Comparison of ENCODE assay signal across 10 cellular contexts in the genomic region with DNA sequence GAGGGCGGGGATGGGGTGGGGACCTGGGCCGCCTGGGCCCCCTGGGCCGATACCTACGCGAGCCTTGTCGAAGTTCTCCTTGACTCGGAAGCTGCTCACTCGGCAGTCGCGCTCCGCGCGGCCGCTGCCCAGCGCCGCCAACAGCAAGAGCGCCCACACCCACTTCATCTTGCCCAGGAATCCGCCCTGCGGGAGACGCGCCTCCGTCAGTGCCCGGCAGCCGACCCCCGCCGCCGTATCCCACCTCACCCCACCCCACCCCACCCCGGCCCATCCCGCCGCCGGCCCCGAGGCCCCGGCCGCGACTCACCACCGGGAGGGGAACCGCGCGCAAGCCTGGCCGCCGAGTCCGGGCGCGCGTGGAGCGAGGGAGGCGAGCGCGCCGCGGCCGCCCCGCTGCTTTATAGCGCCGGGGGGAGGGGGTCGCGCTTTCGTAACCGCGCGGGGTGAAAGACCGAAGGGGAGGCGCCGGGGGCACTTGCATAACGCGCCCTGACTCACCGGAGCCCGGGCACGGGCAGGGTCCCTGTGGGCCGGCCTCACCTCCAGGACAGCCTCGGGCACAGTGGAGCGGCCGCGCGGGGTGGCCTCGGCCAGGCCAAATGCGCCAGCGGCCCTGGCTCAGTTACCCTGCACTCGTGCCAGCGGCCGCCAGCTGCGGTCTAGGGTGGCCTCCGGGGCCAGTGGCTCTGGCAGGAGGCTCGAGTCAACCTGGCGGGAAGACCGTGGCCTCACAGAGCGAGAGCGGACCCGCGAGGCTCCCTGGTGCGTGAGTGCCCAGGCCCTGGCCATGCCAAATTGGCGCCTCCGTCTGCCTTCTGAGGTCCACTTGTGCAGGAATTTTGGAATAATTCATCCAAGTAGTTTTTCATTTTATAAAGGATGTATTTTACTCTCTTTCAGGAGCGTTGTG. TPM values are rescaled to one million over a fixed set of nuclear protein-coding genes. Genes with fewer than 3 reads are reported as not detected.
DNase-seq lines count a peak whose midpoint lies in the region; ATAC-seq and TF ChIP-seq lines count a peak whose summit lies in the region.
"Had no signal": no experiment of that assay in that cellular context is flagged by ENCODE, and none has a peak within 500 bp of the region (broad histone marks: within the 10 kb centered on the region; RNA-seq: fewer than 3 reads in every experiment).

A gene (minus strand): TSS at position 375 of the 913 bp plus-strand sequence. CDS start 207 bp downstream, at position 168.

- H3K4me3 Mint-ChIP-seq in stimulated activated naive CD8-positive, alpha-beta T cell treated with anti-CD3 and anti-CD28 coated beads, Interleukin-15, amount 100 ng/mL, for 72 hours = no peak within 1 kb of the TSS
- H3K4me3 Mint-ChIP-seq in T-helper 2 cell treated with Interferon-gamma antibody and Interleukin-4, amounts not matched to agents 5 μg/mL and 100 μg/mL, for 36 hours = no peak within 1 kb of the TSS

- no peak for TF ChIP-seq CTCF in esophagus muscularis mucosa (IDR thresholded peaks at IDR 0.05)

- H3K27me3 Mint-ChIP-seq in stimulated activated naive CD8-positive, alpha-beta T cell treated with anti-CD3 and anti-CD28 coated beads, Interleukin-15, amount 100 ng/mL, for 72 hours = peaks cover 54% of the 10 kb centered on the region
- H3K27me3 Mint-ChIP-seq in T-helper 2 cell treated with Interferon-gamma antibody and Interleukin-4, amounts not matched to agents 5 μg/mL and 100 μg/mL, for 36 hours (ENCODE audit: low read depth) = peaks cover 60% of the 10 kb centered on the region

- 6% methylated on average over 30 of the region's 94 CpGs for WGBS in esophagus muscularis mucosa

- no peaks in the 10 kb centered on the region for H3K9me3 Mint-ChIP-seq in stimulated activated naive CD8-positive, alpha-beta T cell treated with anti-CD3 and anti-CD28 coated beads, Interleukin-15, amount 100 ng/mL, for 72 hours
- H3K9me3 Mint-ChIP-seq in T-helper 2 cell treated with Interferon-gamma antibody and Interleukin-4, amounts not matched to agents 5 μg/mL and 100 μg/mL, for 36 hours = no peaks in the 10 kb centered on the region

- no peaks in the 10 kb centered on the region for H3K36me3 ChIP-seq in esophagus muscularis mucosa

- H3K27me3 ChIP-seq in esophagus muscularis mucosa = peaks cover 0 to 53% (median 18%) of the 10 kb centered on the region in 4 donors

- no peak within 1 kb of the TSS for H3K27ac Mint-ChIP-seq in stimulated activated naive CD8-positive, alpha-beta T cell treated with anti-CD3 and anti-CD28 coated beads, Interleukin-15, amount 100 ng/mL, for 72 hours
- H3K27ac Mint-ChIP-seq in T-helper 2 cell treated with Interferon-gamma antibody and Interleukin-4, amounts not matched to agents 5 μg/mL and 100 μg/mL, for 36 hours = no peak within 1 kb of the TSS

- DNase-seq in stimulated activated naive CD8-positive, alpha-beta T cell treated with anti-CD3 and anti-CD28 coated beads, Interleukin-15, amount 100 ng/mL, for 72 hours = no peak
- no peak for DNase-seq in stimulated activated naive CD8-positive, alpha-beta T cell treated with anti-CD3 and anti-CD28 coated beads, Interleukin-15, Interleukin-2, amounts not matched to agents 100 U/mL and 50 U/mL, for 24 hours
- no peak for DNase-seq in esophagus muscularis mucosa (ENCODE audit: extremely low spot score)
- DNase-seq in mucosa of gallbladder (ENCODE audit: low spot score) = peak; percentile 35
- no peak for DNase-seq in activated CD4-positive, alpha-beta T cell treated with anti-CD3 and anti-CD28 coated beads for 4 hours
- DNase-seq in activated naive CD4-positive, alpha-beta T cell treated with anti-CD3 and anti-CD28 coated beads, Interleukin-2, amount 50 U/mL, for 16 hours = no peak
- DNase-seq in T-helper 2 cell treated with Interferon-gamma antibody and Interleukin-4, amounts not matched to agents 5 μg/mL and 100 μg/mL, for 36 hours (ENCODE audit: low spot score) = no peak
- no peak for DNase-seq in stimulated activated naive CD4-positive, alpha-beta T cell (lab: John Stamatoyannopoulos, UW)
- DNase-seq: activated CD4-positive, CD25-positive, alpha-beta regulatory T cell treated with anti-CD3 and anti-CD28 coated beads, Interleukin-2, amount 50 U/mL, for 72 hours; DND-41 had no signal

- no peak for TF ChIP-seq EP300 in esophagus muscularis mucosa (IDR thresholded peaks at IDR 0.05)

- no peaks in the 10 kb centered on the region for H3K9me3 ChIP-seq in esophagus muscularis mucosa

- intact Hi-C loops in esophagus muscularis mucosa (cut with DNase I) = no loop called here

- H3K4me1 ChIP-seq in esophagus muscularis mucosa = peaks cover 7 to 20% (median 16%) of the 10 kb centered on the region in 4 donors

- H3K4me1 Mint-ChIP-seq in stimulated activated naive CD8-positive, alpha-beta T cell treated with anti-CD3 and anti-CD28 coated beads, Interleukin-15, amount 100 ng/mL, for 72 hours = no peaks in the 10 kb centered on the region
- no peaks in the 10 kb centered on the region for H3K4me1 Mint-ChIP-seq in T-helper 2 cell treated with Interferon-gamma antibody and Interleukin-4, amounts not matched to agents 5 μg/mL and 100 μg/mL, for 36 hours (ENCODE audit: low read depth)

- peak; percentile 45 for ATAC-seq in stimulated activated naive CD8-positive, alpha-beta T cell treated with anti-CD3 and anti-CD28 coated beads, Interleukin-15, amount 100 ng/mL, for 72 hours
- no peak for ATAC-seq in stimulated activated naive CD8-positive, alpha-beta T cell treated with anti-CD3 and anti-CD28 coated beads, Interleukin-15, Interleukin-2, amounts not matched to agents 100 U/mL and 50 U/mL, for 24 hours

- H3K36me3 Mint-ChIP-seq in T-helper 2 cell treated with Interferon-gamma antibody and Interleukin-4, amounts not matched to agents 5 μg/mL and 100 μg/mL, for 36 hours (ENCODE audit: low read depth) = no peaks in the 10 kb centered on the region

- no peak within 1 kb of the TSS for H3K27ac ChIP-seq in esophagus muscularis mucosa (replicated peaks in 1 of 4)

- no peak for TF ChIP-seq POLR2A in esophagus muscularis mucosa (IDR thresholded peaks at IDR 0.05; ENCODE audit: low read depth)

- H3K4me3 ChIP-seq in esophagus muscularis mucosa = peak within 1 kb of the TSS; percentile 42 to 55 (median 46)

RNA-seq across cellular contexts. Expression of the gene that starts here (rescaled TPM):
- total RNA-seq in esophagus muscularis mucosa (1 to 10 TPM in 1 of 4 donors, under 1 TPM in 2, not detected in 1; 0.83 to 2.0 (median 0.99) TPM), mucosa of gallbladder (59.9 TPM)

Comparison
In these comparisons a context has a peak if more than half of its experiments do, and no peak if none do; other contexts are left out.
1. RNA of the gene that starts here (total RNA-seq): 59.9 TPM in mucosa of gallbladder (single experiment); 0.83 to 2.0 TPM in esophagus muscularis mucosa; every median in the first group is over 10 times any median in the second.